Comparison of ENCODE assay signal across 9 cellular contexts in the genomic region with DNA sequence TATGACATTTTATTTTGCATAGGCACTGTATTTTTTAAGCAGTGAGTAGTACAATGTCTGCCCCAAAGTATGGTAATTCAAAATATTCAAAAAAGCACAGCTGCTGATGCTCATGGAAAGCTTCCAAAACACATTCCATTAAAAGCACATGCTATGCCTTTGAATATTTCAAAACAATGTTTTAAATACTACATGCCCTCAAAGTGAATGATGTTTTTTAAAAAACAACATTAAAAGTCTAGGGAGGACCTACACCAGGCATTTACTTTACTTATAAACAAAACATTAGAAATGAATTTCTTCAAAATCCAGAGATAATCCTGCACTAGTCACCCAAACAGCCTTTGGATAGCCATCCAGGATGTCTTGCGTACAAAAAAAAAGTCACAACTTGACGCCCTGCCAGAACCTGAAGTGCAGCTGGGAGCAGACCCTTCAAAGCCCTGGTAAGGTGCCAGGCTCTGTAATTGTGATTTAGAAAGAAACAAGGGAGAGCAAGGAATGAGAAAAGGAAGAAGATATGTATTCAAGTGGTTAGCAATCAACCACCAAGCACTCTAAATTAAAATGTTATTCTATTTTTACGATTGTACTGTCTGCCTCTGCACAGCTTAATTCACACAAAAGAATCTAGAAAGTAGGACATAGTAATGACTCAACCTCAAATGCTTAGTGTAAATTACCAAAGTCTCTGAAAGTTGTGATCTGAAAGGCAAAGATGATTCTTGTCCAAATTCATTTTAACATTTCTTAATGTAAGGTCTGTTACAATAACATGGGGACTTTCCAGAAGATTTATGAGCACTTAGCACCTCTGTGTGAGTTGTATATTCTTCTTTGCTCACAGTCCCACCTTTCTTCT. TPM values are rescaled to one million over a fixed set of nuclear protein-coding genes. Genes with fewer than 3 reads are reported as not detected.
A peak's percentile ranks its signal among the peaks of the same experiment; 100 is the strongest.
DNase-seq lines count a peak whose midpoint lies in the region; ATAC-seq and TF ChIP-seq lines count a peak whose summit lies in the region.
"Had no signal": no experiment of that assay in that cellular context is flagged by ENCODE, and none has a peak within 500 bp of the region (broad histone marks: within the 10 kb centered on the region; RNA-seq: fewer than 3 reads in every experiment).

No MANE protein-coding gene starts in this region.

- no peak overlapping the region for H3K4me2 ChIP-seq in SK-N-SH

- H3K4me3 ChIP-seq in SK-N-SH (ENCODE audit: low read depth in 2 of 2, low read length in 1 of 2) (no peak overlapping the region), thoracic aorta (peak overlapping the region; percentile 28)

- no peak overlapping the region for H3K4me3 Mint-ChIP-seq in activated T-cell treated with anti-CD3 and anti-CD28 coated beads, Interleukin-2, amount 50 U/mL, for 4 hours
- no peak overlapping the region for H3K4me3 Mint-ChIP-seq in progenitor cell of endocrine pancreas (ENCODE audit: low read depth)

- intact Hi-C loops in left ventricle myocardium superior (cut with micrococcal nuclease): no loop called here

- no peak overlapping the region; the same call in 1 of the 2 replicates for H2AFZ ChIP-seq in SK-N-SH (ENCODE audit: low read depth)

- peaks cover 46% of the 10 kb centered on the region for H3K36me3 Mint-ChIP-seq in activated T-cell treated with anti-CD3 and anti-CD28 coated beads, Interleukin-2, amount 50 U/mL, for 4 hours (ENCODE audit: insufficient read depth)
- H3K36me3 Mint-ChIP-seq in progenitor cell of endocrine pancreas (ENCODE audit: insufficient read depth): peaks cover 33% of the 10 kb centered on the region

- H3F3A ChIP-seq in SK-N-SH (replicated peaks; ENCODE audit: insufficient read depth): no peaks in the 10 kb centered on the region

- H3K4me1 Mint-ChIP-seq in activated T-cell treated with anti-CD3 and anti-CD28 coated beads, Interleukin-2, amount 50 U/mL, for 4 hours (ENCODE audit: low read depth): peaks cover 20% of the 10 kb centered on the region
- H3K4me1 Mint-ChIP-seq in progenitor cell of endocrine pancreas (ENCODE audit: low read depth): peaks cover 10% of the 10 kb centered on the region

- no peak overlapping the region for H3K27ac Mint-ChIP-seq in progenitor cell of endocrine pancreas

- H3K27me3 ChIP-seq in SK-N-SH (ENCODE audit: insufficient read depth): no peaks in the 10 kb centered on the region
- H3K27me3 ChIP-seq in thoracic aorta (replicated peaks; ENCODE audit: insufficient read depth): no peaks in the 10 kb centered on the region

- no peaks in the 10 kb centered on the region for H3K79me2 ChIP-seq in SK-N-SH (ENCODE audit: insufficient read depth)

- TF ChIP-seq CTCF in SK-N-SH (IDR thresholded peaks at IDR 0.05) (no peak), thoracic aorta (IDR thresholded peaks at IDR 0.05) (no peak), progenitor cell of endocrine pancreas (IDR thresholded peaks at IDR 0.05; ENCODE audit: unreplicated experiment) (no peak)

- POLR2A ChIA-PET in SK-N-SH (lab: Yijun Ruan, JAX): no interaction called here

- peaks cover 0 to 1% of the 10 kb centered on the region in 2 experiments for H3K36me3 ChIP-seq in SK-N-SH (replicated peaks in 1 of 2; ENCODE audit: control insufficient read depth in 1 of 2, insufficient read depth in 2 of 2, low read length in 1 of 2)
- no peaks in the 10 kb centered on the region for H3K36me3 ChIP-seq in thoracic aorta

- H3K9me2 ChIP-seq in SK-N-SH: no peaks in the 10 kb centered on the region

- H4K20me1 ChIP-seq in SK-N-SH (ENCODE audit: insufficient read depth): no peaks in the 10 kb centered on the region

- H3K4me1 ChIP-seq in SK-N-SH (ENCODE audit: control insufficient read depth in 1 of 2, insufficient read depth in 2 of 2, low read depth in 1 of 2, low read length in 1 of 2) (peaks cover 3 to 8% of the 10 kb centered on the region in 2 experiments; a peak in 3 of 4 replicates), thoracic aorta (ENCODE audit: control insufficient read depth in 1 of 2, low read depth in 2 of 2) (peaks cover 4 to 25% of the 10 kb centered on the region in 2 donors)

- 58% methylated on average over 3 of the region's 3 CpGs for WGBS in SK-N-SH (ENCODE audit: low lambda C conversion rate)

- TF ChIP-seq EP300 in SK-N-SH (IDR thresholded peaks at IDR 0.05; ENCODE audit: borderline replicate concordance in 1 of 2, low read depth in 1 of 2, low read length in 1 of 2): no peak

- peaks cover 7% of the 10 kb centered on the region; the same call in 1 of the 2 replicates for H3K9me3 ChIP-seq in SK-N-SH
- H3K9me3 ChIP-seq in thoracic aorta: peaks cover 16% of the 10 kb centered on the region

- H3K27me3 Mint-ChIP-seq in activated T-cell treated with anti-CD3 and anti-CD28 coated beads, Interleukin-2, amount 50 U/mL, for 4 hours (ENCODE audit: low read depth): no peaks in the 10 kb centered on the region
- no peaks in the 10 kb centered on the region for H3K27me3 Mint-ChIP-seq in progenitor cell of endocrine pancreas

- H3K9me3 Mint-ChIP-seq in activated T-cell treated with anti-CD3 and anti-CD28 coated beads, Interleukin-2, amount 50 U/mL, for 4 hours: peaks cover 22% of the 10 kb centered on the region
- peaks cover 26% of the 10 kb centered on the region for H3K9me3 Mint-ChIP-seq in progenitor cell of endocrine pancreas (ENCODE audit: low read depth)

- ATAC-seq in activated T-cell treated with anti-CD3 and anti-CD28 coated beads, Interleukin-2, amount 50 U/mL, for 4 hours: peak; percentile 88 to 95
- ATAC-seq in left ventricle myocardium superior: peak; percentile 86
- no peak for ATAC-seq in thoracic aorta (ENCODE audit: insufficient number of reproducible peaks, low FRiP score, low read depth)
- ATAC-seq in GM18520 (IDR thresholded peaks at IDR 0.05; ENCODE audit: unreplicated experiment): no peak

- no peak overlapping the region for H3K9ac ChIP-seq in SK-N-SH

- no peak for DNase-seq in activated T-cell treated with anti-CD3 and anti-CD28 coated beads, Interleukin-2, amount 50 U/mL, for 4 hours
- DNase-seq in activated T-cell treated with anti-CD3 and anti-CD28 coated beads for 4 hours (no peak), SK-N-SH (no peak), left ventricle myocardium superior (no peak), thoracic aorta (ENCODE audit: low spot score) (no peak), NCI-H1436 (lab: John Stamatoyannopoulos, UW) (no peak), progenitor cell of endocrine pancreas (ENCODE audit: low spot score, unreplicated experiment) (no peak)
- DNase-seq: activated CD4-positive, alpha-beta T cell treated with anti-CD3 and anti-CD28 coated beads, Interleukin-2, amount 50 U/mL, for 1 hour had no signal

- CTCF ChIA-PET in SK-N-SH (lab: Yijun Ruan, JAX): no interaction called here

- peak overlapping the region in 1 of 2 experiments; percentile 50; a peak in 2 of 4 replicates for H3K27ac ChIP-seq in SK-N-SH (ENCODE audit: low read depth in 2 of 2, low read length in 1 of 2)
- peak overlapping the region; percentile 7 to 48 for H3K27ac ChIP-seq in thoracic aorta

- no peak for TF ChIP-seq RAD21 in SK-N-SH (IDR thresholded peaks at IDR 0.05; ENCODE audit: low read length)

TF ChIP-seq in SK-N-SH, 30 proteins besides CTCF, POLR2A, EP300 and RAD21 (continues in another document):
- TF ChIP-seq, protein P1, sequence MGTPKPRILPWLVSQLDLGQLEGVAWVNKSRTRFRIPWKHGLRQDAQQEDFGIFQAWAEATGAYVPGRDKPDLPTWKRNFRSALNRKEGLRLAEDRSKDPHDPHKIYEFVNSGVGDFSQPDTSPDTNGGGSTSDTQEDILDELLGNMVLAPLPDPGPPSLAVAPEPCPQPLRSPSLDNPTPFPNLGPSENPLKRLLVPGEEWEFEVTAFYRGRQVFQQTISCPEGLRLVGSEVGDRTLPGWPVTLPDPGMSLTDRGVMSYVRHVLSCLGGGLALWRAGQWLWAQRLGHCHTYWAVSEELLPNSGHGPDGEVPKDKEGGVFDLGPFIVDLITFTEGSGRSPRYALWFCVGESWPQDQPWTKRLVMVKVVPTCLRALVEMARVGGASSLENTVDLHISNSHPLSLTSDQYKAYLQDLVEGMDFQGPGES (IDR thresholded peaks at IDR 0.05; ENCODE audit: low read depth, low read length): no peak
- TF ChIP-seq JUND (IDR thresholded peaks at IDR 0.05) (no peak), TCF12 (IDR thresholded peaks at IDR 0.05) (0 out of 2 replicates have a peak, but pooled peaks have one; percentile 19), FOXJ3 (CRISPR knock-in tag; IDR thresholded peaks at IDR 0.05) (no peak)
- TF ChIP-seq, protein P2, sequence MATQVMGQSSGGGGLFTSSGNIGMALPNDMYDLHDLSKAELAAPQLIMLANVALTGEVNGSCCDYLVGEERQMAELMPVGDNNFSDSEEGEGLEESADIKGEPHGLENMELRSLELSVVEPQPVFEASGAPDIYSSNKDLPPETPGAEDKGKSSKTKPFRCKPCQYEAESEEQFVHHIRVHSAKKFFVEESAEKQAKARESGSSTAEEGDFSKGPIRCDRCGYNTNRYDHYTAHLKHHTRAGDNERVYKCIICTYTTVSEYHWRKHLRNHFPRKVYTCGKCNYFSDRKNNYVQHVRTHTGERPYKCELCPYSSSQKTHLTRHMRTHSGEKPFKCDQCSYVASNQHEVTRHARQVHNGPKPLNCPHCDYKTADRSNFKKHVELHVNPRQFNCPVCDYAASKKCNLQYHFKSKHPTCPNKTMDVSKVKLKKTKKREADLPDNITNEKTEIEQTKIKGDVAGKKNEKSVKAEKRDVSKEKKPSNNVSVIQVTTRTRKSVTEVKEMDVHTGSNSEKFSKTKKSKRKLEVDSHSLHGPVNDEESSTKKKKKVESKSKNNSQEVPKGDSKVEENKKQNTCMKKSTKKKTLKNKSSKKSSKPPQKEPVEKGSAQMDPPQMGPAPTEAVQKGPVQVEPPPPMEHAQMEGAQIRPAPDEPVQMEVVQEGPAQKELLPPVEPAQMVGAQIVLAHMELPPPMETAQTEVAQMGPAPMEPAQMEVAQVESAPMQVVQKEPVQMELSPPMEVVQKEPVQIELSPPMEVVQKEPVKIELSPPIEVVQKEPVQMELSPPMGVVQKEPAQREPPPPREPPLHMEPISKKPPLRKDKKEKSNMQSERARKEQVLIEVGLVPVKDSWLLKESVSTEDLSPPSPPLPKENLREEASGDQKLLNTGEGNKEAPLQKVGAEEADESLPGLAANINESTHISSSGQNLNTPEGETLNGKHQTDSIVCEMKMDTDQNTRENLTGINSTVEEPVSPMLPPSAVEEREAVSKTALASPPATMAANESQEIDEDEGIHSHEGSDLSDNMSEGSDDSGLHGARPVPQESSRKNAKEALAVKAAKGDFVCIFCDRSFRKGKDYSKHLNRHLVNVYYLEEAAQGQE (IDR thresholded peaks at IDR 0.05; ENCODE audit: low read depth, low read length): no peak
- TF ChIP-seq, protein P3, sequence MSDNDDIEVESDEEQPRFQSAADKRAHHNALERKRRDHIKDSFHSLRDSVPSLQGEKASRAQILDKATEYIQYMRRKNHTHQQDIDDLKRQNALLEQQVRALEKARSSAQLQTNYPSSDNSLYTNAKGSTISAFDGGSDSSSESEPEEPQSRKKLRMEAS (IDR thresholded peaks at IDR 0.05; ENCODE audit: low read depth): peak; percentile 41; the same call in 1 of the 2 replicates

RNA-seq across cellular contexts. Expression of a gene that starts 31.9 kb away (rescaled TPM):
- total RNA-seq in activated T-cell treated with anti-CD3 and anti-CD28 coated beads, Interleukin-2, amount 50 U/mL, for 4 hours: 10 to 100 TPM; 24.7 to 37.8 (median 27.8) TPM
- 2.5 and 4.2 TPM in 2 replicates for polyA plus RNA-seq in SK-N-SH (2012; rRNA removed)
- polyA plus RNA-seq in SK-N-SH (2012; cell fraction: cytosol; rRNA removed): 2.8 and 3.6 TPM in 2 replicates
- polyA plus RNA-seq in SK-N-SH (2012; cell fraction: nucleus; rRNA removed): 9.4 and 12.1 TPM in 2 replicates
- total RNA-seq in left ventricle myocardium superior: 8.6 TPM
- total RNA-seq in thoracic aorta: 10 to 100 TPM; 17.2 to 35.6 TPM
- 36.5 and 38.6 TPM in 2 replicates for total RNA-seq in progenitor cell of endocrine pancreas

Comparison
In these comparisons a context has a peak if more than half of its experiments do, and no peak if none do; other contexts are left out.
1. ATAC-seq: peak in activated T-cell treated with anti-CD3 and anti-CD28 coated beads, Interleukin-2, amount 50 U/mL, for 4 hours (2 of 2) and left ventricle myocardium superior (single experiment); none in thoracic aorta (single experiment) and GM18520 (single experiment).